ENCODE assay signal across 10 cellular contexts in genomic region chr1:94865369-94865768, GRCh38. TPM values are rescaled to one million over a fixed set of nuclear protein-coding genes. Genes with fewer than 3 reads are reported as not detected.
DNase-seq lines count a peak whose midpoint lies in the region; FAIRE-seq and TF ChIP-seq lines count a peak whose summit lies in the region.
"Had no signal": no experiment of that assay in that cellular context is flagged by ENCODE, and none has a peak within 500 bp of the region (broad histone marks: within the 10 kb centered on the region; RNA-seq: fewer than 3 reads in every experiment).

No MANE protein-coding gene starts in this region.

- no peak overlapping the region for H2AFZ ChIP-seq in H1 (ENCODE audit: low read length)

- POLR2A ChIA-PET in H1 (lab: Charles Lee; ENCODE audit: partially characterized antibody), result interaction anchor here (1.2 to 2.0 kb wide), 2 partner anchors 23 to 60 kb away, joined by 3 to 6 read pairs; no protein-coding TSS in a partner anchor

- no peaks in the 10 kb centered on the region for H3K9me3 ChIP-seq in H1 (ENCODE audit: insufficient read depth in 2 of 2, low read depth in 1 of 2, low read length in 1 of 2)

- WGBS in H1 (ENCODE audit: extremely low coverage in 1 of 2, insufficient coverage in 1 of 2, insufficient read length in 1 of 2, insufficient replicate concordance in 2 of 2, low coverage in 1 of 2, low lambda C conversion rate in 2 of 2, missing lambda C conversion rate in 1 of 2), 2 experiments, result 78 to 100% methylated on average over 1 to 4 of the region's 4 CpGs

- no peak overlapping the region for H2BK15ac ChIP-seq in H1 (ENCODE audit: low read length)

- H3K23ac ChIP-seq in H1 (ENCODE audit: insufficient read length), result no peak overlapping the region

- peaks cover 2 to 40% (median 31%) of the 10 kb centered on the region in 4 experiments for H3K4me1 ChIP-seq in H1 (replicated peaks in 1 of 4; ENCODE audit: control insufficient read depth in 3 of 4, insufficient read depth in 4 of 4, low read length in 3 of 4)

- CTCF ChIA-PET in H1 (lab: Charles Lee; ENCODE audit: partially characterized antibody), result interaction anchor here (0.7 to 5.5 kb wide), 6 partner anchors 9 to 178 kb away, joined by 3 to 45 read pairs (median 4); no protein-coding TSS in a partner anchor

- no peak overlapping the region for H4K91ac ChIP-seq in H1 (replicated peaks; ENCODE audit: insufficient read length, low read length)

- no peak overlapping the region; the same call in 1 of the 2 replicates for H2BK20ac ChIP-seq in H1 (ENCODE audit: low read length)

- no peaks in the 10 kb centered on the region for H3K36me3 ChIP-seq in H1 (ENCODE audit: control insufficient read depth in 2 of 4, insufficient read depth in 4 of 4, low read length in 3 of 4)

- H3K9ac ChIP-seq in H1 (replicated peaks in 1 of 4; ENCODE audit: extremely low read depth in 1 of 4, low read depth in 3 of 4, low read length in 3 of 4), result no peak overlapping the region

- FAIRE-seq in H1 (lab: Jason Lieb, UNC) (no peak), GM12892 (lab: Jason Lieb, UNC) (no peak)
- FAIRE-seq: H54 had no signal

- no peak overlapping the region for H2BK120ac ChIP-seq in H1 (replicated peaks; ENCODE audit: low read depth, low read length)

- no peak for TF ChIP-seq EP300 in H1 (IDR thresholded peaks at IDR 0.05; ENCODE audit: borderline replicate concordance in 1 of 2, low read depth in 2 of 2, low read length in 2 of 2)

- no peak for TF ChIP-seq CTCF in H1 (IDR thresholded peaks at IDR 0.05; ENCODE audit: control extremely low read depth in 1 of 3, insufficient read depth in 1 of 3, low read depth in 1 of 3, low read length in 3 of 3)

- no peak overlapping the region for H3K27ac ChIP-seq in H1 (ENCODE audit: low read depth, low read length)

- no peak overlapping the region for H2BK5ac ChIP-seq in H1 (ENCODE audit: low read depth, low read length)

- peak; percentile 88 for DNase-seq in NCI-H526 treated with DMSO at 0.1 percent for 48 hours (lab: John Stamatoyannopoulos, UW)
- DNase-seq in H1 (ENCODE audit: low read depth in 1 of 2, low spot score in 2 of 2), result no peak
- DNase-seq in lung microvascular endothelial cell (ENCODE audit: low read depth in 2 of 2), result peak; percentile 76 to 79
- DNase-seq in superior temporal gyrus (ENCODE audit: extremely low spot score), result peak; percentile 67
- DNase-seq in SIG-M5 (lab: John Stamatoyannopoulos, UW), result no peak
- no peak for DNase-seq in GM12892 (ENCODE audit: insufficient read length)
- no peak for DNase-seq in DMS153 (lab: John Stamatoyannopoulos, UW)
- no peak for DNase-seq in activated CD4-positive, alpha-beta T cell treated with anti-CD3 and anti-CD28 coated beads, Interleukin-2, amount 50 U/mL, for 48 hours
- DNase-seq: MM.1S had no signal

- no peak for TF ChIP-seq RAD21 in H1 (IDR thresholded peaks at IDR 0.05 in 1 of 2, conservative IDR thresholded peaks at IDR 0.05 in 1 of 2; ENCODE audit: low read depth in 2 of 2, low read length in 2 of 2)

- no peaks in the 10 kb centered on the region for H3K79me1 ChIP-seq in H1 (ENCODE audit: low read depth, low read length)

- no peaks in the 10 kb centered on the region for H4K20me1 ChIP-seq in H1 (replicated peaks in 1 of 2; ENCODE audit: control insufficient read depth in 1 of 2, insufficient read depth in 2 of 2, low read length in 2 of 2)

- H3K79me2 ChIP-seq in H1 (ENCODE audit: control insufficient read depth in 1 of 2, insufficient read depth in 2 of 2, low read length in 2 of 2), result no peaks in the 10 kb centered on the region

- no peak overlapping the region for H4K5ac ChIP-seq in H1 (ENCODE audit: insufficient read length, low read depth, low read length)

- H3K18ac ChIP-seq in H1 (ENCODE audit: extremely low read depth, low read length), result no peak overlapping the region

- no peak overlapping the region for H3K4me3 ChIP-seq in H1 (ENCODE audit: extremely low read depth in 1 of 4, insufficient read depth in 2 of 4, low read depth in 3 of 4, low read length in 4 of 4)

- H3K4me2 ChIP-seq in H1 (ENCODE audit: insufficient read depth in 1 of 2, low read depth in 2 of 2, low read length in 2 of 2), result peak overlapping the region; percentile 32 to 74; a peak in 2 of 4 replicates

- TF ChIP-seq POLR2A in H1 (IDR thresholded peaks at IDR 0.05; ENCODE audit: control extremely low read depth in 1 of 2, low read depth in 2 of 2, low read length in 2 of 2) (no peak), GM12892 (IDR thresholded peaks at IDR 0.05; ENCODE audit: low read depth, low read length) (no peak)

- H3K27me3 ChIP-seq in H1 (replicated peaks in 1 of 4; ENCODE audit: control insufficient read depth in 3 of 4, extremely low read depth in 1 of 4, insufficient read depth in 3 of 4, low read length in 3 of 4), result no peaks in the 10 kb centered on the region

- H4K8ac ChIP-seq in H1 (ENCODE audit: extremely low read depth, insufficient read depth, low read length), result no peak overlapping the region

- H3K4ac ChIP-seq in H1 (replicated peaks; ENCODE audit: insufficient read length, low read depth, low read length), result no peak overlapping the region

- no peak overlapping the region; the same call in 1 of the 2 replicates for H2BK12ac ChIP-seq in H1 (ENCODE audit: low read depth, low read length)

- H3K23me2 ChIP-seq in H1 (ENCODE audit: low read depth, low read length), result no peaks in the 10 kb centered on the region

- H2AK5ac ChIP-seq in H1 (ENCODE audit: low read depth, low read length), result no peak overlapping the region

- H3K14ac ChIP-seq in H1 (ENCODE audit: insufficient read length), result no peak overlapping the region

- H3K56ac ChIP-seq in H1 (replicated peaks; ENCODE audit: insufficient read length, low read depth, low read length), result no peak overlapping the region

TF ChIP-seq in H1, 55 proteins besides CTCF, POLR2A, EP300 and RAD21:
- no peak for TF ChIP-seq FOSL1 (IDR thresholded peaks at IDR 0.05; ENCODE audit: insufficient read depth, low read depth, low read length)
- no peak for TF ChIP-seq ASH2L (IDR thresholded peaks at IDR 0.05; ENCODE audit: low read length)
- TF ChIP-seq RFX5 (IDR thresholded peaks at IDR 0.05; ENCODE audit: borderline replicate concordance, low read depth, low read length), result no peak
- no peak for TF ChIP-seq JUN (IDR thresholded peaks at IDR 0.05; ENCODE audit: low read depth, low read length)
- no peak for TF ChIP-seq SRF (IDR thresholded peaks at IDR 0.05; ENCODE audit: low read depth, low read length)
- no peak for TF ChIP-seq MAFK (IDR thresholded peaks at IDR 0.05; ENCODE audit: low read depth, low read length)
- no peak for TF ChIP-seq CHD2 (IDR thresholded peaks at IDR 0.05; ENCODE audit: low read length)
- no peak for TF ChIP-seq HDAC2 (IDR thresholded peaks at IDR 0.05; ENCODE audit: borderline replicate concordance in 1 of 2, low read depth in 2 of 2, low read length in 2 of 2)
- no peak for TF ChIP-seq MAX (IDR thresholded peaks at IDR 0.05)
- no peak for TF ChIP-seq KDM1A (IDR thresholded peaks at IDR 0.05; ENCODE audit: borderline replicate concordance, low read length)
- TF ChIP-seq TCF12 (IDR thresholded peaks at IDR 0.05; ENCODE audit: low read depth, low read length), result no peak
- TF ChIP-seq NANOG (IDR thresholded peaks at IDR 0.05; ENCODE audit: insufficient read depth, low read depth, low read length, poor library complexity, severe bottlenecking), result no peak
- no peak for TF ChIP-seq TAF1 (IDR thresholded peaks at IDR 0.05; ENCODE audit: low read depth, low read length)
- TF ChIP-seq E2F6 (IDR thresholded peaks at IDR 0.05), result no peak
- TF ChIP-seq CTBP2 (IDR thresholded peaks at IDR 0.05; ENCODE audit: borderline replicate concordance, insufficient read depth, insufficient read length, low read length), result no peak
- no peak for TF ChIP-seq SAP30 (IDR thresholded peaks at IDR 0.05; ENCODE audit: insufficient read depth, insufficient replicate concordance, low read length)
- no peak for TF ChIP-seq CEBPB (IDR thresholded peaks at IDR 0.05; ENCODE audit: low read depth, low read length)
- TF ChIP-seq TAF7 (optimal IDR thresholded peaks at IDR 0.05; ENCODE audit: borderline replicate concordance, low read depth, low read length), result no peak
- TF ChIP-seq TBP (IDR thresholded peaks at IDR 0.05; ENCODE audit: low read depth, low read length), result no peak
- TF ChIP-seq CBX8 (IDR thresholded peaks at IDR 0.05; ENCODE audit: borderline replicate concordance, low read depth, low read length), result no peak

RNA-seq across cellular contexts. Expression of gene SLC44A3, which starts 45.2 kb away (rescaled TPM):
- 4.2 and 5.0 TPM in 2 replicates for total RNA-seq in H1 (2021; fragmentation: NEBNext Ultra II Directional; extraction: Animal tissue kit (Norgen Biotek cat#: 25700))
- 3.6 and 5.0 TPM in 2 replicates for polyA plus RNA-seq in H1 (2011; rRNA removed)
- 4.0 TPM for polyA plus RNA-seq in H1 (2011; cell fraction: cytosol; rRNA removed)
- polyA plus RNA-seq in H1 (2011; cell fraction: nucleus; rRNA removed), result 5.3 TPM
- polyA plus RNA-seq in H1 (2012, experiment 1 of 2), result 3.2 to 5.1 TPM (median 4.6 TPM) in 4 replicates
- polyA plus RNA-seq in H1 (2012, experiment 2 of 2), result 2.2 TPM
- polyA plus RNA-seq in H1 (2013, experiment 1 of 2), result 5.2 TPM
- polyA plus RNA-seq in H1 (2013, experiment 2 of 2), result 5.8 TPM
- 7.8 and 9.9 TPM in 2 replicates for polyA minus RNA-seq in H1 (2011; rRNA and poly(A)+ RNA removed)
- 1.1 TPM for polyA minus RNA-seq in H1 (2011; cell fraction: cytosol; rRNA and poly(A)+ RNA removed)
- polyA minus RNA-seq in H1 (2011; cell fraction: nucleus; rRNA and poly(A)+ RNA removed), result 11.1 TPM
- total RNA-seq in lung microvascular endothelial cell, result 2.0 and 4.8 TPM in 2 replicates
- polyA plus RNA-seq in GM12892 (2012; ENCODE audit: missing spikeins), result not detected

Comparison
In these comparisons a context has a peak if more than half of its experiments do, and no peak if none do; other contexts are left out.
1. DNase-seq: peak in NCI-H526 treated with DMSO at 0.1 percent for 48 hours (single experiment), lung microvascular endothelial cell (2 of 2) and superior temporal gyrus (single experiment); none in H1 (0 of 2), SIG-M5 (single experiment), GM12892 (single experiment), DMS153 (single experiment) and activated CD4-positive, alpha-beta T cell treated with anti-CD3 and anti-CD28 coated beads, Interleukin-2, amount 50 U/mL, for 48 hours (0 of 2).